ENCODE assay signal across 18 cellular contexts in the genomic region with DNA sequence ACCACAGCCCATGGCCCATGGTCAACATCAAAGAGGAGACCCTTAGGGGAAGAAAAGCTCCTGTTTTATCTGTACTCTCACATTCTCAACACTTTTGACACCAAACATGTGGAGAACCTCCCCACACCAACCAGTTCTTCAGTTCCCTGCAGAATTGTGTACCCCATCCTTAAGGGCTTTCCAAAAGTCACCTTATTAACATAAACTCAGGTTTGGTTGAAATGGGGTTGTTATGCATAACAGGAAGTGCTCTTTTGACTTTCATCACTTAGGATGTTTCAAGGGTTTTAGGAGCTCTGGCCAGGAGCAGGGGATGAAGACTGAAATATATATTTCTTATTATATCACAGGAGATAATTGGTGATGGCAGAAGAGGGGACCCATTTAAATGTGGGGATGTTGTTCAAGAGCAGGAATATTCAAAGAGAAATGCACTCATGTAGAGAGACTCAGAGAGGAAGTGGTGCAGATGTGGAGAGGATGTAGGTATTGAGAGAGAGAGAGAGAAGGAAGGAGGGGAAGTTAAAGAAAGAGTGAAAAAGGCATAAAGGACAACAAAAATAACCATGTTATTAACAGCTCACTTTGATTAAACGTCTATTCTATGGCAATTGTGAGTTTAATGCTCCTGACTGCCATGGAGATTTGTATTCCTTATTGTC. TPM values are rescaled to one million over a fixed set of nuclear protein-coding genes. Genes with fewer than 3 reads are reported as not detected.
DNase-seq lines count a peak whose midpoint lies in the region; ATAC-seq and TF ChIP-seq lines count a peak whose summit lies in the region.
"Had no signal": no experiment of that assay in that cellular context is flagged by ENCODE, and none has a peak within 500 bp of the region (broad histone marks: within the 10 kb centered on the region; RNA-seq: fewer than 3 reads in every experiment).

No MANE protein-coding gene starts in this region.

- H3K27ac Mint-ChIP-seq in activated CD4-positive, alpha-beta T cell treated with anti-CD3 and anti-CD28 coated beads, Interleukin-2, amount 10 ng/mL, durations not matched to agents 7 days and 5 days, result peak overlapping the region; percentile 82
- H3K27ac Mint-ChIP-seq in activated CD4-positive, alpha-beta memory T cell treated with anti-CD3 and anti-CD28 coated beads for 36 hours, result peak overlapping the region; percentile 14
- H3K27ac Mint-ChIP-seq in naive thymus-derived CD8-positive, alpha-beta T cell, result peak overlapping the region; percentile 23 to 93 (median 80)
- H3K27ac Mint-ChIP-seq: dendritic cell treated with granulocyte-macrophage colony-stimulating factor and Interleukin-4, amounts not matched to agents 40 ng/mL and 50 ng/mL, for 4 days had no signal

- CTCF ChIA-PET in activated CD4-positive, alpha-beta T cell treated with anti-CD3 and anti-CD28 coated beads, Interleukin-2, amount 10 ng/mL, durations not matched to agents 7 days and 5 days (lab: Charles Lee), result interaction anchor here (1.3 kb wide), 2 partner anchors 27 to 34 kb away, joined by 3 to 4 read pairs; no protein-coding TSS in a partner anchor
- CTCF ChIA-PET in activated CD4-positive, alpha-beta memory T cell treated with anti-CD3 and anti-CD28 coated beads for 36 hours (lab: Charles Lee), result no interaction called here

- H3K4me1 Mint-ChIP-seq in activated CD4-positive, alpha-beta T cell treated with anti-CD3 and anti-CD28 coated beads, Interleukin-2, amount 10 ng/mL, durations not matched to agents 7 days and 5 days, result peaks cover 29% of the 10 kb centered on the region
- peaks cover 34% of the 10 kb centered on the region for H3K4me1 Mint-ChIP-seq in activated CD4-positive, alpha-beta memory T cell treated with anti-CD3 and anti-CD28 coated beads for 36 hours (ENCODE audit: low read depth)
- peaks cover 15 to 52% (median 40%) of the 10 kb centered on the region in 4 donors for H3K4me1 Mint-ChIP-seq in naive thymus-derived CD8-positive, alpha-beta T cell

- intact Hi-C loops in activated CD4-positive, alpha-beta memory T cell treated with anti-CD3 and anti-CD28 coated beads for 36 hours (cut with micrococcal nuclease), result no loop called here
- intact Hi-C loops in Right ventricle myocardium inferior (cut with DNase I), result no loop called here

- DNase-seq in activated CD4-positive, alpha-beta T cell treated with anti-CD3 and anti-CD28 coated beads, Interleukin-2, amount 10 ng/mL, durations not matched to agents 7 days and 5 days, result no peak
- no peak for DNase-seq in activated CD4-positive, alpha-beta T cell treated with anti-CD3 and anti-CD28 coated beads, Interleukin-2, amount 50 U/mL, for 1 hour
- no peak for DNase-seq in activated CD4-positive, alpha-beta memory T cell treated with anti-CD3 and anti-CD28 coated beads for 36 hours
- peak in 1 of 10 donors; percentile 23 for DNase-seq in naive thymus-derived CD8-positive, alpha-beta T cell
- DNase-seq in NCI-H1930 (lab: John Stamatoyannopoulos, UW) (no peak), omental fat pad (ENCODE audit: low spot score) (no peak), Right ventricle myocardium inferior (ENCODE audit: missing footprints) (no peak)
- DNase-seq: EL, erythroblast, gastrocnemius medialis, left colon, midbrain, NCI-H1092, NCI-H69 had no signal

- ATAC-seq in GM19351 (IDR thresholded peaks at IDR 0.05; ENCODE audit: unreplicated experiment) (peak; percentile 49), omental fat pad (ENCODE audit: low FRiP score) (no peak), Right ventricle myocardium inferior (no peak)
- peak; percentile 50 to 68 for ATAC-seq in naive thymus-derived CD8-positive, alpha-beta T cell
- ATAC-seq: gastrocnemius medialis, left colon, Panc1, SK-N-SH treated with all-trans-retinoic acid at 6 μM for 48 hours had no signal

- peaks cover 90% of the 10 kb centered on the region for H3K36me3 Mint-ChIP-seq in activated CD4-positive, alpha-beta T cell treated with anti-CD3 and anti-CD28 coated beads, Interleukin-2, amount 10 ng/mL, durations not matched to agents 7 days and 5 days (ENCODE audit: low read depth)
- peaks cover 61% of the 10 kb centered on the region for H3K36me3 Mint-ChIP-seq in activated CD4-positive, alpha-beta memory T cell treated with anti-CD3 and anti-CD28 coated beads for 36 hours
- H3K36me3 Mint-ChIP-seq in naive thymus-derived CD8-positive, alpha-beta T cell, result peaks cover 29 to 83% (median 80%) of the 10 kb centered on the region in 3 donors

- H3K4me3 Mint-ChIP-seq in activated CD4-positive, alpha-beta T cell treated with anti-CD3 and anti-CD28 coated beads, Interleukin-2, amount 10 ng/mL, durations not matched to agents 7 days and 5 days, result no peak overlapping the region
- H3K4me3 Mint-ChIP-seq in activated CD4-positive, alpha-beta memory T cell treated with anti-CD3 and anti-CD28 coated beads for 36 hours, result no peak overlapping the region
- peak overlapping the region; percentile 12 to 57 (median 38) for H3K4me3 Mint-ChIP-seq in naive thymus-derived CD8-positive, alpha-beta T cell
- H3K4me3 Mint-ChIP-seq: dendritic cell treated with granulocyte-macrophage colony-stimulating factor and Interleukin-4, amounts not matched to agents 40 ng/mL and 50 ng/mL, for 4 days had no signal

- POLR2A ChIA-PET in activated CD4-positive, alpha-beta T cell treated with anti-CD3 and anti-CD28 coated beads, Interleukin-2, amount 10 ng/mL, durations not matched to agents 7 days and 5 days (lab: Charles Lee), result no interaction called here
- POLR2A ChIA-PET in activated CD4-positive, alpha-beta memory T cell treated with anti-CD3 and anti-CD28 coated beads for 36 hours (lab: Charles Lee), result no interaction called here
- POLR2A ChIA-PET in naive thymus-derived CD8-positive, alpha-beta T cell (lab: Charles Lee), result interaction anchor here (0.7 to 1.8 kb wide), 4 partner anchors 40 to 142 kb away, joined by 3 to 7 read pairs (median 4); a partner anchor contains a TSS

- H3K9me3 Mint-ChIP-seq in activated CD4-positive, alpha-beta T cell treated with anti-CD3 and anti-CD28 coated beads, Interleukin-2, amount 10 ng/mL, durations not matched to agents 7 days and 5 days, result peaks cover 26% of the 10 kb centered on the region
- H3K9me3 Mint-ChIP-seq in activated CD4-positive, alpha-beta memory T cell treated with anti-CD3 and anti-CD28 coated beads for 36 hours, result peaks cover 4% of the 10 kb centered on the region
- H3K9me3 Mint-ChIP-seq in naive thymus-derived CD8-positive, alpha-beta T cell, result peaks cover 0 to 11% (median 0%) of the 10 kb centered on the region in 9 donors
- H3K9me3 Mint-ChIP-seq: dendritic cell treated with granulocyte-macrophage colony-stimulating factor and Interleukin-4, amounts not matched to agents 40 ng/mL and 50 ng/mL, for 4 days had no signal

- no peaks in the 10 kb centered on the region for H3K27me3 Mint-ChIP-seq in activated CD4-positive, alpha-beta T cell treated with anti-CD3 and anti-CD28 coated beads, Interleukin-2, amount 10 ng/mL, durations not matched to agents 7 days and 5 days
- no peaks in the 10 kb centered on the region for H3K27me3 Mint-ChIP-seq in activated CD4-positive, alpha-beta memory T cell treated with anti-CD3 and anti-CD28 coated beads for 36 hours
- no peaks in the 10 kb centered on the region for H3K27me3 Mint-ChIP-seq in naive thymus-derived CD8-positive, alpha-beta T cell
- H3K27me3 Mint-ChIP-seq: dendritic cell treated with granulocyte-macrophage colony-stimulating factor and Interleukin-4, amounts not matched to agents 40 ng/mL and 50 ng/mL, for 4 days had no signal

- no peak for TF ChIP-seq CTCF in omental fat pad (IDR thresholded peaks at IDR 0.05)

RNA-seq across cellular contexts. Expression of a gene that starts 35.2 kb away (rescaled TPM):
- 100 to 1,000 TPM in 1 of 2 experiments, 10 to 100 TPM in 1; 95.1 to 101 TPM for total RNA-seq in activated CD4-positive, alpha-beta T cell treated with anti-CD3 and anti-CD28 coated beads, Interleukin-2, amount 10 ng/mL, durations not matched to agents 7 days and 5 days
- total RNA-seq in activated CD4-positive, alpha-beta memory T cell treated with anti-CD3 and anti-CD28 coated beads for 36 hours, result 10 to 100 TPM; 41.9 to 44.1 TPM
- total RNA-seq in naive thymus-derived CD8-positive, alpha-beta T cell, result 10 to 100 TPM; 91.6 to 91.7 TPM
- 10 to 100 TPM; 25.3 to 43.1 (median 28.9) TPM for polyA plus RNA-seq in naive thymus-derived CD8-positive, alpha-beta T cell
- 10 to 100 TPM in 3 of 4 donors, 1 to 10 TPM in 1; 5.3 to 37.5 (median 18.3) TPM for total RNA-seq in omental fat pad
- 6.1 TPM for total RNA-seq in Right ventricle myocardium inferior

RNA-seq across cellular contexts. Expression of a gene that starts 53.8 kb away (rescaled TPM):
- total RNA-seq in activated CD4-positive, alpha-beta T cell treated with anti-CD3 and anti-CD28 coated beads, Interleukin-2, amount 10 ng/mL, durations not matched to agents 7 days and 5 days, result 100 to 1,000 TPM; 364 to 392 TPM
- 100 to 1,000 TPM; 152 to 157 TPM for total RNA-seq in activated CD4-positive, alpha-beta memory T cell treated with anti-CD3 and anti-CD28 coated beads for 36 hours
- total RNA-seq in naive thymus-derived CD8-positive, alpha-beta T cell, result 100 to 1,000 TPM; 209 to 221 TPM
- 100 to 1,000 TPM in 1 of 3 donors, 10 to 100 TPM in 2; 81.0 to 174 (median 91.1) TPM for polyA plus RNA-seq in naive thymus-derived CD8-positive, alpha-beta T cell
- 100 to 1,000 TPM in 2 of 4 donors, 10 to 100 TPM in 2; 75.5 to 223 (median 118) TPM for total RNA-seq in omental fat pad
- total RNA-seq in Right ventricle myocardium inferior, result 50.2 TPM

Comparison
In these comparisons a context has a peak if more than half of its experiments do, and no peak if none do; other contexts are left out.
1. H3K27ac Mint-ChIP-seq: peak in every context shown above with its lines; median percentile 82 in activated CD4-positive, alpha-beta T cell treated with anti-CD3 and anti-CD28 coated beads, Interleukin-2, amount 10 ng/mL, durations not matched to agents 7 days and 5 days; 80 in naive thymus-derived CD8-positive, alpha-beta T cell; 14 in activated CD4-positive, alpha-beta memory T cell treated with anti-CD3 and anti-CD28 coated beads for 36 hours.
2. H3K4me3 Mint-ChIP-seq: peak in naive thymus-derived CD8-positive, alpha-beta T cell (10 of 10); none in activated CD4-positive, alpha-beta T cell treated with anti-CD3 and anti-CD28 coated beads, Interleukin-2, amount 10 ng/mL, durations not matched to agents 7 days and 5 days (single experiment) and activated CD4-positive, alpha-beta memory T cell treated with anti-CD3 and anti-CD28 coated beads for 36 hours (single experiment).
3. ATAC-seq: peak in GM19351 (single experiment) and naive thymus-derived CD8-positive, alpha-beta T cell (2 of 2); none in omental fat pad (single experiment) and Right ventricle myocardium inferior (single experiment).